In genomic region chr5:137660349-137660817, GRCh38 we compare ENCODE assay signal across 8 cellular contexts.
DNase-seq lines count a peak whose midpoint lies in the region; ATAC-seq and TF ChIP-seq lines count a peak whose summit lies in the region.

No MANE protein-coding gene starts in this region.

- ATAC-seq in GM19043 (IDR thresholded peaks at IDR 0.05; ENCODE audit: low read depth, unreplicated experiment), result peak; percentile 90
- ATAC-seq in HG03354 (IDR thresholded peaks at IDR 0.05; ENCODE audit: poor library complexity, severe bottlenecking, unreplicated experiment), result peak; percentile 92
- ATAC-seq in lower lobe of right lung, result peak; percentile 84 to 90

- TF ChIP-seq CTCF in BE2C (IDR thresholded peaks at IDR 0.05; ENCODE audit: low read depth, low read length) (peak; percentile 89), lower lobe of right lung (IDR thresholded peaks at IDR 0.05) (peak; percentile 81)

- intact Hi-C loops in lower lobe of right lung (cut with DNase I), result no loop called here

- DNase-seq in BE2C (peak; percentile 78), NCI-H446 treated with DMSO at 0.1 percent for 48 hours (lab: John Stamatoyannopoulos, UW) (peak; percentile 47), dermis blood vessel endothelial cell (peak; percentile 92), lower lobe of right lung (peak; percentile 58)
- peak; percentile 71 for DNase-seq in activated CD4-positive, alpha-beta T cell treated with anti-CD3 and anti-CD28 coated beads, Interleukin-2, amount 50 U/mL, for 1 hour
- DNase-seq in stimulated activated CD8-positive, alpha-beta memory T cell treated with anti-CD3 and anti-CD28 coated beads, Interleukin-12 subunit alpha, Interleukin-12 subunit beta, amount 100 ng/mL, for 4 hours (ENCODE audit: low read depth), result peak; percentile 37

- H3K9me3 ChIP-seq in BE2C (no peaks in the 10 kb centered on the region), lower lobe of right lung (no peaks in the 10 kb centered on the region)

- no peak overlapping the region for H3K27ac ChIP-seq in lower lobe of right lung

- H3K4me1 ChIP-seq in BE2C (no peaks in the 10 kb centered on the region), lower lobe of right lung (peaks cover 1% of the 10 kb centered on the region)

- H3K4me3 ChIP-seq in BE2C (ENCODE audit: low read depth, low read length) (no peak overlapping the region), lower lobe of right lung (no peak overlapping the region)

- H3K27me3 ChIP-seq in BE2C (no peaks in the 10 kb centered on the region), lower lobe of right lung (ENCODE audit: low read depth) (no peaks in the 10 kb centered on the region)

- H3K36me3 ChIP-seq in BE2C (no peaks in the 10 kb centered on the region), lower lobe of right lung (no peaks in the 10 kb centered on the region)

Comparison
In these comparisons a context has a peak if more than half of its experiments do, and no peak if none do; other contexts are left out.
1. DNase-seq: peak in every context shown above with its lines; median percentile 92 in dermis blood vessel endothelial cell; 78 in BE2C; 71 in activated CD4-positive, alpha-beta T cell treated with anti-CD3 and anti-CD28 coated beads, Interleukin-2, amount 50 U/mL, for 1 hour; 58 in lower lobe of right lung; 47 in NCI-H446 treated with DMSO at 0.1 percent for 48 hours; 37 in stimulated activated CD8-positive, alpha-beta memory T cell treated with anti-CD3 and anti-CD28 coated beads, Interleukin-12 subunit alpha, Interleukin-12 subunit beta, amount 100 ng/mL, for 4 hours.